Comparison of ENCODE assay signal across 34 cellular contexts in the genomic region with DNA sequence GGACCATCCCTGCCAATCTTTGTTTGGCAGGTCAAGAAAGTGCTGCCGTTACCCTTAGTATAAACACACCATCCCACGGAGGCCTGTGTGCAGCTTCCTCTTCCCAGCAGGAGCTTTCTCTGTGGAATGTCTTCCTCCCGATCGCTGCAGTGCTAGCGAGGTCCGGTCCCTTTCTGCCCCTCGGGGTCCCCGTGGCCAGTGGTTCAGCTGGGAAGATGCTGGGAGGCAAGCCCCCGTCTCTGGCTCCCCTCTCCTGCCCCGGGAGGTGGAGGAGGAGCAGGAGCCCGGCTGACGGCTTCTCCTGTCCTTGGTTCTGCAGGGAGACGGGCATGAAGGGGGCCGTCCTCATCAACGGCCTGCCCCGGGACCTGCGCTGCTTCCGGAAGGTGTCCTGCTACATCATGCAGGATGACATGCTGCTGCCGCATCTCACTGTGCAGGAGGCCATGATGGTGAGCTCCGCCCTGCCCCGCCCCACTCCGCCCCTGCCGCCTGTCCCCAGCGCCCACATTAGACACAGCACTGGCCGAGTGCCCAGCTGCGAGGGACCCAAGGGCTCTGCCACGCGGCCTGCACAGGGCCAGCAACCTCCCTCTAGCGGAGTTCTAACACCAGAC. TPM values are rescaled to one million over a fixed set of nuclear protein-coding genes. Genes with fewer than 3 reads are reported as not detected.
"Had no signal": no experiment of that assay in that cellular context is flagged by ENCODE, and none has a peak within 500 bp of the region (broad histone marks: within the 10 kb centered on the region; RNA-seq: fewer than 3 reads in every experiment).

No MANE protein-coding gene starts in this region.

- H3K9me3 ChIP-seq: adrenal gland, body of pancreas, colonic mucosa, esophagus squamous epithelium, gastroesophageal sphincter had no signal

- FAIRE-seq: endometrium, endothelial cell of umbilical vein had no signal

- H3K4me3 ChIP-seq: adrenal gland, body of pancreas, colonic mucosa, esophagus squamous epithelium, gastroesophageal sphincter had no signal

- H3K4me1 ChIP-seq: body of pancreas, colonic mucosa, gastroesophageal sphincter had no signal

- DNase-seq: activated CD4-positive, alpha-beta memory T cell treated with anti-CD3 and anti-CD28 coated beads for 36 hours; activated CD4-positive, alpha-beta T cell treated with anti-CD3 and anti-CD28 coated beads for 36 hours; activated CD4-positive, alpha-beta T cell treated with anti-CD3 and anti-CD28 coated beads, Interleukin-2, amount 10 ng/mL, durations not matched to agents 24 days and 14 days; activated CD4-positive, CD25-positive, alpha-beta regulatory T cell; activated CD4-positive, CD25-positive, alpha-beta regulatory T cell treated with anti-CD3 and anti-CD28 coated beads, Interleukin-2, amount 50 U/mL, for 72 hours; activated CD8-positive, alpha-beta memory T cell treated with anti-CD3 and anti-CD28 coated beads, Interleukin-2, amount 10 ng/mL, durations not matched to agents 7 days and 5 days; activated CD8-positive, alpha-beta memory T cell treated with anti-CD3 and anti-CD28 coated beads, Interleukin-2, amount 50 U/mL, for 4 hours; activated CD8-positive, alpha-beta T cell treated with anti-CD3 and anti-CD28 coated beads, Interleukin-2, amount 10 ng/mL, durations not matched to agents 7 days and 5 days; activated effector memory CD4-positive, alpha-beta T cell treated with anti-CD3 and anti-CD28 coated beads, Interleukin-2, amount 50 U/mL, for 16 hours; activated naive CD4-positive, alpha-beta T cell treated with anti-CD3 and anti-CD28 coated beads for 36 hours; activated naive CD8-positive, alpha-beta T cell treated with anti-CD3 and anti-CD28 coated beads for 36 hours; activated naive CD8-positive, alpha-beta T cell treated with anti-CD3 and anti-CD28 coated beads, Interleukin-2, amount 50 U/mL, for 24 hours; activated T-cell treated with anti-CD3 and anti-CD28 coated beads, Interleukin-2, amount 50 U/mL, for 1 hour; activated T-cell treated with anti-CD3 and anti-CD28 coated beads, Interleukin-2, amount 50 U/mL, for 48 hours; amygdala; aorta; body of pancreas; caudate nucleus; colonic mucosa; effector CD8-positive, alpha-beta T cell; esophagus squamous epithelium; foreskin melanocyte; T-helper 2 cell had no signal

- H3K27ac ChIP-seq: adrenal gland, body of pancreas, colonic mucosa, epithelial cell of prostate, esophagus squamous epithelium, gastroesophageal sphincter had no signal

- H3K27me3 ChIP-seq: adrenal gland, body of pancreas, colonic mucosa, gastroesophageal sphincter had no signal

- ATAC-seq: activated CD4-positive, alpha-beta T cell treated with anti-CD3 and anti-CD28 coated beads for 36 hours; activated CD8-positive, alpha-beta memory T cell treated with anti-CD3 and anti-CD28 coated beads, Interleukin-2, amount 10 ng/mL, durations not matched to agents 7 days and 5 days; activated CD8-positive, alpha-beta T cell treated with anti-CD3 and anti-CD28 coated beads, Interleukin-2, amount 10 ng/mL, durations not matched to agents 7 days and 5 days; activated naive CD8-positive, alpha-beta T cell treated with anti-CD3 and anti-CD28 coated beads, Interleukin-2, amount 50 U/mL, for 24 hours; body of pancreas had no signal

- H3K36me3 ChIP-seq: colonic mucosa had no signal

RNA-seq across cellular contexts. Expression of gene TFF3, which starts 42.1 kb away (rescaled TPM):
- total RNA-seq: activated CD4-positive, alpha-beta memory T cell treated with anti-CD3 and anti-CD28 coated beads for 36 hours; activated CD4-positive, alpha-beta T cell treated with anti-CD3 and anti-CD28 coated beads for 36 hours; activated CD4-positive, alpha-beta T cell treated with anti-CD3 and anti-CD28 coated beads, Interleukin-2, amount 10 ng/mL, durations not matched to agents 24 days and 14 days; activated CD8-positive, alpha-beta memory T cell treated with anti-CD3 and anti-CD28 coated beads for 36 hours; activated CD8-positive, alpha-beta memory T cell treated with anti-CD3 and anti-CD28 coated beads, Interleukin-2, amount 10 ng/mL, durations not matched to agents 7 days and 5 days; activated CD8-positive, alpha-beta T cell treated with anti-CD3 and anti-CD28 coated beads, Interleukin-2, amount 10 ng/mL, durations not matched to agents 7 days and 5 days; activated naive CD4-positive, alpha-beta T cell treated with anti-CD3 and anti-CD28 coated beads for 36 hours; activated naive CD8-positive, alpha-beta T cell treated with anti-CD3 and anti-CD28 coated beads for 36 hours; activated T-helper 1 cell treated with anti-CD3 and anti-CD28 coated beads, Interleukin-12 subunit alpha, Interleukin-12 subunit beta, Interleukin-2, Interleukin-4 antibody, amounts not matched to agents 30 ng/mL and 10 ng/mL and 1 ng/mL, durations not matched to agents 14 hours and 24 hours and 36 hours; activated T-helper 2 cell treated with anti-CD3 and anti-CD28 coated beads, Interferon-gamma antibody, Interleukin-2, Interleukin-4, amounts not matched to agents 10 μg/mL and 5 μg/mL and 100 μg/mL, durations not matched to agents 14 hours and 24 hours and 36 hours; fibroblast of lung; fibroblast of villous mesenchyme; T-helper 1 cell treated with Interleukin-12 subunit alpha and Interleukin-12 subunit beta and Interleukin-4 antibody, amounts not matched to agents 30 ng/mL and 1 ng/mL, for 36 hours had no signal
- polyA plus RNA-seq: fibroblast of lung had no signal
